13 cellular contexts compared by ENCODE assay signal in genomic region chr17:78528541-78528940, GRCh38. TPM values are rescaled to one million over a fixed set of nuclear protein-coding genes. Genes with fewer than 3 reads are reported as not detected.
DNase-seq lines count a peak whose midpoint lies in the region; ATAC-seq and TF ChIP-seq lines count a peak whose summit lies in the region.
"Had no signal": no experiment of that assay in that cellular context is flagged by ENCODE, and none has a peak within 500 bp of the region (broad histone marks: within the 10 kb centered on the region; RNA-seq: fewer than 3 reads in every experiment).

No MANE protein-coding gene starts in this region.

- no peak for TF ChIP-seq EP300 in SK-N-SH (IDR thresholded peaks at IDR 0.05; ENCODE audit: borderline replicate concordance in 1 of 2, low read depth in 1 of 2, low read length in 1 of 2)

- H3K27ac ChIP-seq in SK-N-SH (ENCODE audit: low read depth in 2 of 2, low read length in 1 of 2), result no peak overlapping the region
- H3K27ac ChIP-seq: parathyroid adenoma, PC-9 had no signal

- no peaks in the 10 kb centered on the region for H3K36me3 Mint-ChIP-seq in mesothelial cell of epicardium

- no peaks in the 10 kb centered on the region for H4K20me1 ChIP-seq in SK-N-SH (ENCODE audit: insufficient read depth)

- no peak overlapping the region for H3K27ac Mint-ChIP-seq in mesothelial cell of epicardium

- H3K27me3 Mint-ChIP-seq in mesothelial cell of epicardium (ENCODE audit: low read depth), result no peaks in the 10 kb centered on the region

- intact Hi-C loops in left colon (cut with DNase I, micrococcal nuclease), result no loop called here

- no peak overlapping the region for H2AFZ ChIP-seq in SK-N-SH (ENCODE audit: low read depth)
- H2AFZ ChIP-seq: parathyroid adenoma, PC-9 had no signal

- CTCF ChIA-PET in SK-N-SH (lab: Yijun Ruan, JAX), result interaction anchor here (2.2 kb wide), 1 partner anchor 31 kb away, joined by 9 read pairs; no protein-coding TSS in a partner anchor

- H3K4me1 Mint-ChIP-seq in mesothelial cell of epicardium, result no peaks in the 10 kb centered on the region

- H3K9me3 ChIP-seq in SK-N-SH, result no peaks in the 10 kb centered on the region

- in situ Hi-C loops in ACHN (cut with HindIII; ENCODE audit: low pct_ligation_motif_present, low pct_unique_long_range_greater_than_20kb, low sequenced_read_pairs), result no loop called here

- WGBS in SK-N-SH (ENCODE audit: low lambda C conversion rate), result 76% methylated on average over 10 of the region's 10 CpGs

- no peak overlapping the region for H3K9ac ChIP-seq in SK-N-SH
- H3K9ac ChIP-seq: parathyroid adenoma had no signal

- no peaks in the 10 kb centered on the region for H3K9me3 Mint-ChIP-seq in mesothelial cell of epicardium

- H3K9me2 ChIP-seq in SK-N-SH, result no peaks in the 10 kb centered on the region

- TF ChIP-seq CTCF in SK-N-SH (IDR thresholded peaks at IDR 0.05), result no peak
- no peak for TF ChIP-seq CTCF in mesothelial cell of epicardium (IDR thresholded peaks at IDR 0.05; ENCODE audit: unreplicated experiment)

- H3K4me1 ChIP-seq in SK-N-SH (ENCODE audit: control insufficient read depth in 1 of 2, insufficient read depth in 2 of 2, low read depth in 1 of 2, low read length in 1 of 2), result peaks cover 0 to 10% of the 10 kb centered on the region in 2 experiments; a peak in 1 of 4 replicates
- H3K4me1 ChIP-seq: parathyroid adenoma had no signal

- no peaks in the 10 kb centered on the region for H3K27me3 ChIP-seq in SK-N-SH (ENCODE audit: insufficient read depth)

- no peak overlapping the region for H3K4me3 Mint-ChIP-seq in mesothelial cell of epicardium

- no peaks in the 10 kb centered on the region for H3K79me2 ChIP-seq in SK-N-SH (ENCODE audit: insufficient read depth)
- H3K79me2 ChIP-seq: parathyroid adenoma had no signal

- no peak for TF ChIP-seq RAD21 in SK-N-SH (IDR thresholded peaks at IDR 0.05; ENCODE audit: low read length)

- H3F3A ChIP-seq in SK-N-SH (replicated peaks; ENCODE audit: insufficient read depth), result no peaks in the 10 kb centered on the region

- H3K4me3 ChIP-seq in SK-N-SH (ENCODE audit: low read depth in 2 of 2, low read length in 1 of 2), result no peak overlapping the region
- H3K4me3 ChIP-seq: GM12878, PC-9 had no signal

- ATAC-seq in left colon, result peak; percentile 44
- ATAC-seq: GM12878 had no signal

- H3K36me3 ChIP-seq in SK-N-SH (replicated peaks in 1 of 2; ENCODE audit: control insufficient read depth in 1 of 2, insufficient read depth in 2 of 2, low read length in 1 of 2), result no peaks in the 10 kb centered on the region

- POLR2A ChIA-PET in SK-N-SH (lab: Yijun Ruan, JAX), result no interaction called here

- peak; percentile 58 for DNase-seq in DMS153 treated with DMSO at 0.1 percent for 48 hours (lab: John Stamatoyannopoulos, UW; ENCODE audit: unreplicated experiment)
- peak; percentile 71 for DNase-seq in NCI-H146 treated with DMSO at 0.1 percent for 48 hours (lab: John Stamatoyannopoulos, UW; ENCODE audit: unreplicated experiment)
- peak; percentile 88 for DNase-seq in NCI-H510A treated with DMSO at 0.1 percent for 48 hours (lab: John Stamatoyannopoulos, UW)
- DNase-seq in left colon, result peak in 1 of 2 donors; percentile 24
- DNase-seq in anterior cingulate cortex (lab: John Stamatoyannopoulos, UW), result no peak
- DNase-seq in SK-N-SH, result no peak
- DNase-seq in ACHN, result no peak
- no peak for DNase-seq in mesothelial cell of epicardium (ENCODE audit: low spot score in 2 of 2, unreplicated experiment in 2 of 2)
- DNase-seq: activated CD4-positive, alpha-beta T cell treated with anti-CD3 and anti-CD28 coated beads for 1 hour; PC-9 had no signal

- H3K4me2 ChIP-seq in SK-N-SH, result no peak overlapping the region
- H3K4me2 ChIP-seq: PC-9 had no signal

TF ChIP-seq in SK-N-SH, 30 proteins besides CTCF, POLR2A, EP300 and RAD21:
- TF ChIP-seq GABPA (IDR thresholded peaks at IDR 0.05; ENCODE audit: low read depth) (no peak), SIN3A (IDR thresholded peaks at IDR 0.05; ENCODE audit: borderline replicate concordance, low read depth, low read length) (no peak), POLR2AphosphoS5 (IDR thresholded peaks at IDR 0.05; ENCODE audit: low read depth, low read length) (no peak), FOSL2 (IDR thresholded peaks at IDR 0.05; ENCODE audit: borderline replicate concordance, low read depth) (no peak), MXI1 (IDR thresholded peaks at IDR 0.05; ENCODE audit: low read depth, low read length) (no peak), SMC3 (IDR thresholded peaks at IDR 0.05; ENCODE audit: low read depth, low read length) (no peak), EZH2phosphoT487 (IDR thresholded peaks at IDR 0.05; ENCODE audit: borderline replicate concordance, low read depth) (no peak), NRF1 (IDR thresholded peaks at IDR 0.05; ENCODE audit: low read depth, low read length) (no peak), ELF1 (IDR thresholded peaks at IDR 0.05) (no peak), FOXM1 (IDR thresholded peaks at IDR 0.05; ENCODE audit: low read depth) (no peak), RCOR1 (IDR thresholded peaks at IDR 0.05; ENCODE audit: low read length) (no peak), USF2 (IDR thresholded peaks at IDR 0.05; ENCODE audit: borderline replicate concordance, low read depth, low read length) (no peak), NFIC (IDR thresholded peaks at IDR 0.05; ENCODE audit: borderline replicate concordance) (no peak)

RNA-seq across cellular contexts. Expression of gene DNAH17, which starts 48.7 kb away (rescaled TPM):
- not detected for total RNA-seq in left colon
- not detected in 2 replicates for polyA plus RNA-seq in SK-N-SH (2012; rRNA removed)
- polyA plus RNA-seq in SK-N-SH (2012; cell fraction: cytosol; rRNA removed), result under 0.01 TPM in 1 of 2 replicates, not detected in the other
- polyA plus RNA-seq in SK-N-SH (2012; cell fraction: nucleus; rRNA removed), result not detected in 2 replicates
- total RNA-seq in mesothelial cell of epicardium, result 0.14 to 0.87 TPM (median 0.22 TPM) in 3 replicates
- total RNA-seq: epithelial cell of proximal tubule had no signal

Comparison
In these comparisons a context has a peak if more than half of its experiments do, and no peak if none do; other contexts are left out.
1. DNase-seq: peak in DMS153 treated with DMSO at 0.1 percent for 48 hours (single experiment), NCI-H146 treated with DMSO at 0.1 percent for 48 hours (single experiment) and NCI-H510A treated with DMSO at 0.1 percent for 48 hours (single experiment); none in anterior cingulate cortex (0 of 58), SK-N-SH (single experiment), ACHN (single experiment) and mesothelial cell of epicardium (0 of 2).